In genomic region chr20:63877755-63878470, GRCh38 we compare ENCODE assay signal across 24 cellular contexts. TPM values are rescaled to one million over a fixed set of nuclear protein-coding genes. Genes with fewer than 3 reads are reported as not detected.
"Had no signal": no experiment of that assay in that cellular context is flagged by ENCODE, and none has a peak within 500 bp of the region (broad histone marks: within the 10 kb centered on the region; RNA-seq: fewer than 3 reads in every experiment).

No MANE protein-coding gene starts in this region.

- H3K9me3 ChIP-seq: lower lobe of right lung, prostate gland, sigmoid colon, thoracic aorta, uterus had no signal

- H3K4me1 ChIP-seq: prostate gland, sigmoid colon, uterus had no signal

- H3K4me3 ChIP-seq: lower lobe of right lung, prostate gland, sigmoid colon, thoracic aorta, uterus had no signal

- DNase-seq: activated B cell treated with CpG ODN at 0.5 μM for 24 hours; activated CD4-positive, alpha-beta T cell treated with anti-CD3 and anti-CD28 coated beads, Interleukin-2, amount 10 ng/mL, durations not matched to agents 24 days and 14 days; activated CD8-positive, alpha-beta memory T cell treated with anti-CD3 and anti-CD28 coated beads for 24 hours; activated effector memory CD4-positive, alpha-beta T cell treated with anti-CD3 and anti-CD28 coated beads, Interleukin-2, amount 50 U/mL, for 16 hours; amygdala; brain microvascular endothelial cell; cerebellar nuclear complex; endodermal cell; erythroblast; lower lobe of right lung; midbrain; naive thymus-derived CD4-positive, alpha-beta T cell; occipital lobe; sigmoid colon; stimulated activated CD4-positive, alpha-beta T cell treated with anti-CD3 and anti-CD28 coated beads, Interleukin-4, amount 100 ng/mL, for 1 hour; stimulated activated CD8-positive, alpha-beta memory T cell treated with anti-CD3 and anti-CD28 coated beads, Interleukin-4, amount 100 ng/mL, for 48 hours; T-helper 2 cell; uterus had no signal

- H3K36me3 ChIP-seq: uterus had no signal

- H3K27ac ChIP-seq: brain microvascular endothelial cell, lower lobe of right lung, prostate gland, sigmoid colon, thoracic aorta, uterus had no signal

- FAIRE-seq: TTC549 had no signal

- H3K27me3 ChIP-seq: brain microvascular endothelial cell, sigmoid colon, uterus had no signal

RNA-seq across cellular contexts. Expression of gene ABHD16B, which starts 16.6 kb away (rescaled TPM):
- total RNA-seq: activated B cell treated with CpG ODN at 0.5 μM for 24 hours; activated naive CD4-positive, alpha-beta T cell treated with anti-CD3 and anti-CD28 coated beads, Interleukin-2, amount 50 U/mL, for 72 hours; dermis microvascular lymphatic vessel endothelial cell; endodermal cell; glomerular endothelial cell; lower lobe of right lung; occipital lobe; sigmoid colon; thoracic aorta; uterus had no signal
